23 cellular contexts compared by ENCODE assay signal in the genomic region with DNA sequence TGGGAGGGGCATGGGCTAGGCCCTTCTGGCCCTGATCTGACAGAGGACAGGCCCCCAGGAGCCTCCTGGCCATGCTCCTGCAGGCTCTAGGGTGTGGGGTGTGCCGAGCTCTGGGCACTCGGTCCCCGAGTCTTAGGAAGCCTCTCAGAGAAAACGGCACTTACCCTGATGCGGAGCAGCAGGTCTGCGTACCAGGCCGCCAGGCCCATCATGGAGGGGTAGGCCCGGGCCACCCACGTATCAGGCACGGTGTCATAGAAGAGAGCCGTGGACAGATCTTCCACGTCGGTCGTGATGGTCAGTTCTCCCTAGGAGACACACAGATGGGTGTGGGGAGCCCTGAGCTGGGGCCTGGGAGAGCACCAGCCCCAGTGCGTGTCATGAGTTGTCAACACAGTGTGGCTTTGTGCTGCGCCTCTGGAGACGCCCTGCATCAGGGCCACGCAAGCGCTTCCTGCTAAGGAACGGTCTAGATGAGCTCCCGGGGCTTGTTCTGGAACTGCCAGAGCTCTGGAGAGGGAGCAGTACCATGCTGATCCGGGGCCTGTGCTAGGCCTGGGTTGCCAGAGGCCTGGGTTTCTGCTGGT.
"Had no signal": no experiment of that assay in that cellular context is flagged by ENCODE, and none has a peak within 500 bp of the region (broad histone marks: within the 10 kb centered on the region; RNA-seq: fewer than 3 reads in every experiment).

No MANE protein-coding gene starts in this region.

- H3K9me3 Mint-ChIP-seq: activated naive CD4-positive, alpha-beta T cell treated with anti-CD3 and anti-CD28 coated beads, Interleukin-2, amount 50 U/mL, for 72 hours; activated T-cell treated with anti-CD3 and anti-CD28 coated beads, Interleukin-2, amount 50 U/mL, for 4 hours; central memory CD8-positive, alpha-beta T cell; stimulated activated naive B cell treated with anti-CD40 and anti-IgM and Interleukin-4, amounts not matched to agents 10 μg/mL and 1 μg/mL and 100 μg/mL, for 72 hours; type B pancreatic cell had no signal

- H3K27me3 ChIP-seq: body of pancreas, heart right ventricle, right atrium auricular region, suprapubic skin had no signal

- H3K27ac ChIP-seq: body of pancreas, heart right ventricle, right atrium auricular region, suprapubic skin had no signal

- H3K4me3 Mint-ChIP-seq: activated T-cell treated with anti-CD3 and anti-CD28 coated beads, Interleukin-2, amount 50 U/mL, for 4 hours; central memory CD8-positive, alpha-beta T cell; naive thymus-derived CD4-positive, alpha-beta T cell; stimulated activated naive B cell treated with anti-CD40 and anti-IgM and Interleukin-4, amounts not matched to agents 10 μg/mL and 1 μg/mL and 100 μg/mL, for 72 hours; type B pancreatic cell had no signal

- H3K4me3 ChIP-seq: body of pancreas, heart right ventricle, mucosa of descending colon, right atrium auricular region, skin epidermis, suprapubic skin had no signal

- H3K27me3 Mint-ChIP-seq: central memory CD8-positive, alpha-beta T cell; naive thymus-derived CD4-positive, alpha-beta T cell; stimulated activated naive B cell treated with anti-CD40 and anti-IgM and Interleukin-4, amounts not matched to agents 10 μg/mL and 1 μg/mL and 100 μg/mL, for 72 hours; type B pancreatic cell had no signal

- DNase-seq: activated CD4-positive, alpha-beta T cell treated with anti-CD3 and anti-CD28 coated beads, Interleukin-2, amount 50 U/mL, for 48 hours; activated gamma-delta T cell; activated T-cell treated with anti-CD3 and anti-CD28 coated beads, Interleukin-2, amount 50 U/mL, for 4 hours; cortex of kidney; effector CD8-positive, alpha-beta T cell; foreskin fibroblast; heart right ventricle; mucosa of descending colon; naive thymus-derived CD4-positive, alpha-beta T cell; stimulated activated CD4-positive, alpha-beta T cell treated with anti-CD3 and anti-CD28 coated beads, Interleukin-15, amount 100 ng/mL, for 24 hours; stimulated activated CD4-positive, alpha-beta T cell treated with anti-CD3 and anti-CD28 coated beads, Interleukin-4, amount 100 ng/mL, for 1 hour; stimulated activated naive B cell treated with anti-CD40 and anti-IgM and Interleukin-4, amounts not matched to agents 10 μg/mL and 1 μg/mL and 100 μg/mL, for 72 hours; T-helper 1 cell; T1000 had no signal

- ATAC-seq: activated naive CD4-positive, alpha-beta T cell treated with anti-CD3 and anti-CD28 coated beads, Interleukin-2, amount 50 U/mL, for 72 hours; activated T-cell treated with anti-CD3 and anti-CD28 coated beads, Interleukin-2, amount 50 U/mL, for 4 hours; body of pancreas; left lobe of liver; mucosa of descending colon; naive thymus-derived CD4-positive, alpha-beta T cell; SK-N-SH treated with all-trans-retinoic acid at 6 μM for 48 hours; stimulated activated naive B cell treated with anti-CD40 and anti-IgM and Interleukin-4, amounts not matched to agents 10 μg/mL and 1 μg/mL and 100 μg/mL, for 72 hours had no signal

- H3K4me1 ChIP-seq: body of pancreas had no signal

- H3K27ac Mint-ChIP-seq: naive thymus-derived CD4-positive, alpha-beta T cell; type B pancreatic cell had no signal
